8 cellular contexts compared by ENCODE assay signal in genomic region chr17:7856081-7856791, GRCh38.
DNase-seq lines count a peak whose midpoint lies in the region; ATAC-seq lines count a peak whose summit lies in the region.

No MANE protein-coding gene starts in this region.

- peak; percentile 64 for DNase-seq in MV-4-11 (lab: John Stamatoyannopoulos, UW)
- peak; percentile 48 for DNase-seq in activated naive CD4-positive, alpha-beta T cell treated with anti-CD3 and anti-CD28 coated beads, Interleukin-2, amount 50 U/mL, for 16 hours
- peak; percentile 31 for DNase-seq in stimulated activated naive CD4-positive, alpha-beta T cell treated with Interleukin-2 at 50 U/mL for 16 hours (lab: John Stamatoyannopoulos, UW)
- no peak for DNase-seq in hippocampal formation (lab: John Stamatoyannopoulos, UW)
- DNase-seq in DMS153 (lab: John Stamatoyannopoulos, UW), result no peak

- H3K9ac ChIP-seq in ES-I3 (ENCODE audit: low read depth, low read length), result peak overlapping the region; percentile 92

- peaks cover 5% of the 10 kb centered on the region; the same call in 1 of the 2 replicates for H3K4me1 ChIP-seq in ES-I3 (ENCODE audit: insufficient read depth, low read length)

- no peaks in the 10 kb centered on the region for H3K36me3 ChIP-seq in ES-I3 (ENCODE audit: insufficient read depth, low read length)

- H3K9me3 ChIP-seq in ES-I3 (ENCODE audit: control insufficient read depth, insufficient read depth, low read length) (no peaks in the 10 kb centered on the region), iPS-18c (ENCODE audit: control insufficient read depth, insufficient read depth, low read length) (peaks cover 3% of the 10 kb centered on the region)

- H3K4me3 ChIP-seq in iPS-18c (ENCODE audit: insufficient read depth, low read depth, low read length), result peak overlapping the region; percentile 79

- no peak for ATAC-seq in GM18858 (IDR thresholded peaks at IDR 0.05; ENCODE audit: unreplicated experiment)

Comparison
In these comparisons a context has a peak if more than half of its experiments do, and no peak if none do; other contexts are left out.
1. DNase-seq: peak in MV-4-11 (single experiment), activated naive CD4-positive, alpha-beta T cell treated with anti-CD3 and anti-CD28 coated beads, Interleukin-2, amount 50 U/mL, for 16 hours (single experiment) and stimulated activated naive CD4-positive, alpha-beta T cell treated with Interleukin-2 at 50 U/mL for 16 hours (single experiment); none in hippocampal formation (0 of 2) and DMS153 (single experiment).